1 cellular context compared by ENCODE assay signal in genomic region chr2:69973335-69973735, GRCh38.
TF ChIP-seq lines count a peak whose summit lies in the region.

No MANE protein-coding gene starts in this region.

TF ChIP-seq in K562, 482 proteins besides CTCF, POLR2A, EP300 and RAD21 (continued from another document and continues in another):
- TF ChIP-seq USF2 (CRISPR knock-in tag; IDR thresholded peaks at IDR 0.05) (no peak), MAFF (IDR thresholded peaks at IDR 0.05; ENCODE audit: low read length) (no peak), CHAMP1 (IDR thresholded peaks at IDR 0.05) (0 out of 2 replicates have a peak, but pooled peaks have one; percentile 43), CBFA2T2 (conservative IDR thresholded peaks at IDR 0.05) (peak; percentile 27; the same call in 1 of the 2 replicates), HMGN3 (IDR thresholded peaks at IDR 0.05; ENCODE audit: borderline replicate concordance, extremely low read depth, insufficient read length, low read depth, low read length) (no peak), STAT6 (CRISPR knock-in tag; IDR thresholded peaks at IDR 0.05) (no peak), C11orf30 (IDR thresholded peaks at IDR 0.05; ENCODE audit: low read depth) (no peak), GTF2B (IDR thresholded peaks at IDR 0.05; ENCODE audit: extremely low read depth, insufficient read length) (no peak), MBD2 (IDR thresholded peaks at IDR 0.05; ENCODE audit: borderline replicate concordance, low read depth) (no peak), RCOR1 (IDR thresholded peaks at IDR 0.05; ENCODE audit: borderline replicate concordance in 1 of 2, low read depth in 2 of 2, low read length in 2 of 2) (peak; percentile 25 to 57; a peak in 3 of 4 replicates), TRIM25 (IDR thresholded peaks at IDR 0.05; ENCODE audit: borderline replicate concordance) (no peak), ZBTB7A (IDR thresholded peaks at IDR 0.05; ENCODE audit: borderline replicate concordance, control insufficient read depth, low read depth, low read length) (no peak), ZNF197 (CRISPR knock-in tag; IDR thresholded peaks at IDR 0.05; ENCODE audit: low read depth) (no peak), ZNF23 (CRISPR knock-in tag; IDR thresholded peaks at IDR 0.05) (no peak), JUNB (CRISPR knock-in tag; conservative IDR thresholded peaks at IDR 0.05) (no peak), YY1 (IDR thresholded peaks at IDR 0.05; ENCODE audit: borderline replicate concordance in 1 of 3, control insufficient read depth in 1 of 3, extremely low read depth in 1 of 3, insufficient read depth in 3 of 3, insufficient read length in 1 of 3, insufficient replicate concordance in 2 of 3, low read depth in 1 of 3, low read length in 2 of 3) (no peak), IFI16 (CRISPR knock-in tag; IDR thresholded peaks at IDR 0.05) (no peak), ZNF644 (tag; IDR thresholded peaks at IDR 0.05; ENCODE audit: low read depth) (no peak; the same call in 1 of the 2 replicates), LEF1 (IDR thresholded peaks at IDR 0.05) (peak; percentile 58; the same call in 1 of the 2 replicates), ETV5 (CRISPR knock-in tag; IDR thresholded peaks at IDR 0.05; ENCODE audit: low read depth) (no peak), ZNF583 (CRISPR knock-in tag; IDR thresholded peaks at IDR 0.05) (no peak), GTF3C2 (IDR thresholded peaks at IDR 0.05; ENCODE audit: borderline replicate concordance, extremely low read depth, insufficient read length) (no peak), ZBTB8A (IDR thresholded peaks at IDR 0.05; ENCODE audit: partially characterized antibody) (no peak), STAT5B (CRISPR knock-in tag; IDR thresholded peaks at IDR 0.05) (no peak), DLX4 (CRISPR knock-in tag; IDR thresholded peaks at IDR 0.05) (no peak), ETV1 (tag; conservative IDR thresholded peaks at IDR 0.05; ENCODE audit: low read depth) (no peak), ZNF512 (tag; IDR thresholded peaks at IDR 0.05) (no peak), ZSCAN29 (IDR thresholded peaks at IDR 0.05) (no peak), IRF2 (CRISPR knock-in tag; IDR thresholded peaks at IDR 0.05) (no peak), SRSF1 (IDR thresholded peaks at IDR 0.05; ENCODE audit: low read depth, low read length) (no peak), MTA1 (IDR thresholded peaks at IDR 0.05; ENCODE audit: borderline replicate concordance) (peak; percentile 37; the same call in 1 of the 2 replicates), E4F1 (CRISPR knock-in tag; IDR thresholded peaks at IDR 0.05; ENCODE audit: borderline replicate concordance) (no peak), ZNF436 (CRISPR knock-in tag; IDR thresholded peaks at IDR 0.05) (no peak), PCBP1 (IDR thresholded peaks at IDR 0.05; ENCODE audit: low read depth, low read length, poor library complexity, severe bottlenecking) (no peak), PYGO2 (tag; IDR thresholded peaks at IDR 0.05) (no peak), PTTG1 (tag; IDR thresholded peaks at IDR 0.05; ENCODE audit: low read depth) (no peak), MLX (CRISPR knock-in tag; conservative IDR thresholded peaks at IDR 0.05) (no peak), ZBED1 (IDR thresholded peaks at IDR 0.05) (no peak), KDM1A (IDR thresholded peaks at IDR 0.05) (peak; percentile 49 to 60; a peak in 3 of 4 replicates), DMBX1 (CRISPR knock-in tag; IDR thresholded peaks at IDR 0.05; ENCODE audit: borderline replicate concordance) (peak; percentile 47; the same call in 1 of the 2 replicates), NR2C2 (CRISPR knock-in tag; IDR thresholded peaks at IDR 0.05) (no peak), NR2C2 (tag; IDR thresholded peaks at IDR 0.05) (0 out of 2 replicates have a peak, but pooled peaks have one; percentile 19), HOXB6 (CRISPR knock-in tag; IDR thresholded peaks at IDR 0.05; ENCODE audit: borderline replicate concordance) (no peak), ZFP91 (CRISPR knock-in tag; IDR thresholded peaks at IDR 0.05) (no peak), XRCC5 (IDR thresholded peaks at IDR 0.05; ENCODE audit: low read depth, low read length) (no peak), PCBP2 (IDR thresholded peaks at IDR 0.05; ENCODE audit: low read depth, low read length, poor library complexity, severe bottlenecking) (no peak), BCL6 (CRISPR knock-in tag; IDR thresholded peaks at IDR 0.05) (no peak)
